9 cellular contexts compared by ENCODE assay signal in genomic region chr5:62720036-62720441, GRCh38.
DNase-seq lines count a peak whose midpoint lies in the region; ATAC-seq lines count a peak whose summit lies in the region.
"Had no signal": no experiment of that assay in that cellular context is flagged by ENCODE, and none has a peak within 500 bp of the region (broad histone marks: within the 10 kb centered on the region; RNA-seq: fewer than 3 reads in every experiment).

No MANE protein-coding gene starts in this region.

- H3K9me3 Mint-ChIP-seq in stimulated activated naive CD8-positive, alpha-beta T cell treated with anti-CD3 and anti-CD28 coated beads, Interleukin-15, amount 100 ng/mL, for 72 hours, result no peaks in the 10 kb centered on the region

- H3K4me3 Mint-ChIP-seq in stimulated activated naive CD8-positive, alpha-beta T cell treated with anti-CD3 and anti-CD28 coated beads, Interleukin-15, amount 100 ng/mL, for 72 hours, result no peak overlapping the region
- H3K4me3 Mint-ChIP-seq: B cell had no signal

- H3K27me3 Mint-ChIP-seq in stimulated activated naive CD8-positive, alpha-beta T cell treated with anti-CD3 and anti-CD28 coated beads, Interleukin-15, amount 100 ng/mL, for 72 hours, result peaks cover 34% of the 10 kb centered on the region

- peak; percentile 27 to 75 (median 47) for DNase-seq in NCI-H1417 (lab: John Stamatoyannopoulos, UW)
- DNase-seq in NCI-H1417 treated with DMSO at 0.1 percent for 48 hours (lab: John Stamatoyannopoulos, UW), result no peak
- peak; percentile 43 to 45 for DNase-seq in NOMO-1 (lab: John Stamatoyannopoulos, UW; ENCODE audit: unreplicated experiment in 2 of 2)
- peak; percentile 11 for DNase-seq in stimulated activated naive CD8-positive, alpha-beta T cell treated with anti-CD3 and anti-CD28 coated beads, Interleukin-15, amount 100 ng/mL, for 72 hours
- DNase-seq in G401 (ENCODE audit: low spot score), result no peak

- no peaks in the 10 kb centered on the region for H3K4me1 Mint-ChIP-seq in stimulated activated naive CD8-positive, alpha-beta T cell treated with anti-CD3 and anti-CD28 coated beads, Interleukin-15, amount 100 ng/mL, for 72 hours
- H3K4me1 Mint-ChIP-seq: B cell had no signal

- no peak overlapping the region for H3K27ac Mint-ChIP-seq in stimulated activated naive CD8-positive, alpha-beta T cell treated with anti-CD3 and anti-CD28 coated beads, Interleukin-15, amount 100 ng/mL, for 72 hours
- H3K27ac Mint-ChIP-seq: B cell had no signal

- in situ Hi-C loops in G401 (cut with HindIII; ENCODE audit: low sequenced_read_pairs), result no loop called here

- ATAC-seq in GM19043 (IDR thresholded peaks at IDR 0.05; ENCODE audit: low read depth, unreplicated experiment), result peak; percentile 99
- peak; percentile 85 for ATAC-seq in HG03060 (IDR thresholded peaks at IDR 0.05; ENCODE audit: low read depth, unreplicated experiment)
- ATAC-seq in esophagus mucosa, result peak; percentile 97
- peak; percentile 74 for ATAC-seq in stimulated activated naive CD8-positive, alpha-beta T cell treated with anti-CD3 and anti-CD28 coated beads, Interleukin-15, amount 100 ng/mL, for 72 hours

Comparison
In these comparisons a context has a peak if more than half of its experiments do, and no peak if none do; other contexts are left out.
1. DNase-seq: peak in NCI-H1417 (3 of 3), NOMO-1 (2 of 2) and stimulated activated naive CD8-positive, alpha-beta T cell treated with anti-CD3 and anti-CD28 coated beads, Interleukin-15, amount 100 ng/mL, for 72 hours (2 of 2); none in NCI-H1417 treated with DMSO at 0.1 percent for 48 hours (single experiment) and G401 (single experiment).
2. Peak in every context shown above with its lines, with median percentiles within 50 percentile points of each other: ATAC-seq.